In the genomic region with DNA sequence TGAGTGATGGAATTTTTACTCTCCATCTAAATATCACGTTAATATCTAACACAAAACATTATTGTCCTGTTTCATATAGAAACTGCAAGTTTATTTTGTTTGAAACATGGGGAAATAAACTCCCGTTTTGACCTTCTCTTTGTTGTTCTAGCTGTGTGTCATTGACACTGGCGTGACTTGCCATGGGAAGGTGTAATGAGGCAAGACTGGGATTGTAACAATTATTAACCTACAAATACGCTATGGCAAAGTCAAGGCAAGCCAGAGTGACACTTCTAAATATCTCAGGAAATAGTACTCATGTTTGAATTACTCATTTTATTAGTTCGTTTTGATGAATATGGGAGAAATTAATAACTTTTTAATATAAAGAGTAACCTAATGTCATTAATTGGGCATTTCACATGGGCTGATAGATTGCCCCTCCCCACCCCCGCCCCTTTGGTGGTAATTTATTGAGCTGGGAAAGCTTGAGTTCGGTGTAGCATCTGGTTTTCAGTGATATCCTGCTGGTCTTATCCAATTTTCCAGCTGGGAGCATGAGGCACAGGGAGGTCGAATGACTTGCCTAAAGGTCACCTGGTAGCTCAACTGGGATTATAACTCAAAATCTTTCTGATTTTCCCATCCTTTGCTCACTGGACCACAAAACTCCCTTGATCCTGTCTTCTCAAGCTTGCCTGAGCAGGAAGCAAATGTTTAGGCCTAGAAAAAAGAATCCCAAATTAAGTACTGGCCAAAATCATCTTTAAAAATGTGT, we compare ENCODE assay signal across 1 cellular context.
TF ChIP-seq lines count a peak whose summit lies in the region.

No MANE protein-coding gene starts in this region.

TF ChIP-seq in HepG2, 621 proteins besides CTCF, POLR2A, EP300 and RAD21 (continued from another document):
- no peak for TF ChIP-seq KIAA2018 (CRISPR knock-in tag; IDR thresholded peaks at IDR 0.05; ENCODE audit: borderline replicate concordance)
- TF ChIP-seq ZNF75D (CRISPR knock-in tag; IDR thresholded peaks at IDR 0.05; ENCODE audit: borderline replicate concordance), result no peak
- TF ChIP-seq ZFP36L1 (CRISPR knock-in tag; IDR thresholded peaks at IDR 0.05), result no peak
- no peak for TF ChIP-seq ZNF543 (CRISPR knock-in tag; IDR thresholded peaks at IDR 0.05)
- no peak for TF ChIP-seq ZBTB2 (CRISPR knock-in tag; IDR thresholded peaks at IDR 0.05; ENCODE audit: low read depth)
- TF ChIP-seq KLF12 (CRISPR knock-in tag; IDR thresholded peaks at IDR 0.05; ENCODE audit: borderline replicate concordance), result no peak
- TF ChIP-seq CHCHD3 (CRISPR knock-in tag; IDR thresholded peaks at IDR 0.05), result no peak
